Comparison of ENCODE assay signal across 9 cellular contexts in genomic region chr13:79782541-79783216, GRCh38.
DNase-seq lines count a peak whose midpoint lies in the region; FAIRE-seq and TF ChIP-seq lines count a peak whose summit lies in the region.
"Had no signal": no experiment of that assay in that cellular context is flagged by ENCODE, and none has a peak within 500 bp of the region (broad histone marks: within the 10 kb centered on the region; RNA-seq: fewer than 3 reads in every experiment).

No MANE protein-coding gene starts in this region.

- no peak for FAIRE-seq in bronchial epithelial cell (lab: Jason Lieb, UNC)

- no peaks in the 10 kb centered on the region for H3K27me3 Mint-ChIP-seq in CD4-positive, alpha-beta memory T cell
- H3K27me3 Mint-ChIP-seq: activated CD4-positive, alpha-beta memory T cell treated with anti-CD3 and anti-CD28 coated beads, Interleukin-2, amount 10 ng/mL, durations not matched to agents 7 days and 5 days had no signal

- H3K9me3 Mint-ChIP-seq in CD4-positive, alpha-beta memory T cell, result peaks cover 0 to 3% (median 0%) of the 10 kb centered on the region in 8 donors
- H3K9me3 Mint-ChIP-seq: activated CD4-positive, alpha-beta memory T cell treated with anti-CD3 and anti-CD28 coated beads, Interleukin-2, amount 10 ng/mL, durations not matched to agents 7 days and 5 days had no signal

- intact Hi-C loops in CD4-positive, alpha-beta memory T cell (cut with micrococcal nuclease), result no loop called here

- POLR2A ChIA-PET in CD4-positive, alpha-beta memory T cell (lab: Charles Lee; ENCODE audit: partially characterized antibody), result no interaction called here

- DNase-seq in NCI-H82 (lab: John Stamatoyannopoulos, UW) (peak; percentile 79), NCI-H82 treated with DMSO at 0.1 percent for 48 hours (lab: John Stamatoyannopoulos, UW; ENCODE audit: unreplicated experiment) (no peak), bronchial epithelial cell (ENCODE audit: low read depth) (peak; percentile 69), kidney epithelial cell (ENCODE audit: low read depth) (peak; percentile 84), ureter (ENCODE audit: low spot score) (peak; percentile 54), SIG-M5 treated with dmso at 0.1 percent for 504 hours (lab: John Stamatoyannopoulos, UW; ENCODE audit: unreplicated experiment) (no peak), Kasumi-1 (lab: John Stamatoyannopoulos, UW) (no peak)
- DNase-seq in CD4-positive, alpha-beta memory T cell, result no peak
- DNase-seq: activated CD4-positive, alpha-beta memory T cell treated with anti-CD3 and anti-CD28 coated beads, Interleukin-2, amount 10 ng/mL, durations not matched to agents 7 days and 5 days had no signal

- H3K36me3 ChIP-seq in bronchial epithelial cell (ENCODE audit: control insufficient read depth, insufficient read depth, low read length) (no peaks in the 10 kb centered on the region), kidney epithelial cell (ENCODE audit: control insufficient read depth, insufficient read depth, low read length) (no peaks in the 10 kb centered on the region)
- no peaks in the 10 kb centered on the region for H3K36me3 ChIP-seq in CD4-positive, alpha-beta memory T cell (ENCODE audit: insufficient read depth, low read length)

- TF ChIP-seq CTCF in bronchial epithelial cell (IDR thresholded peaks at IDR 0.05; ENCODE audit: insufficient read depth, low read length, severe bottlenecking) (no peak), kidney epithelial cell (IDR thresholded peaks at IDR 0.05; ENCODE audit: insufficient read depth, low read length, poor library complexity, severe bottlenecking) (no peak)

- no peaks in the 10 kb centered on the region for H3K9me3 ChIP-seq in CD4-positive, alpha-beta memory T cell (ENCODE audit: control insufficient read depth in 1 of 2, low read length in 2 of 2)

- no peak overlapping the region for H3K27ac Mint-ChIP-seq in CD4-positive, alpha-beta memory T cell
- H3K27ac Mint-ChIP-seq: activated CD4-positive, alpha-beta memory T cell treated with anti-CD3 and anti-CD28 coated beads, Interleukin-2, amount 10 ng/mL, durations not matched to agents 7 days and 5 days had no signal

- no peak overlapping the region for H3K27ac ChIP-seq in CD4-positive, alpha-beta memory T cell (ENCODE audit: low read depth, low read length)

- H3K36me3 Mint-ChIP-seq in CD4-positive, alpha-beta memory T cell, result no peaks in the 10 kb centered on the region

- no peaks in the 10 kb centered on the region for H3K4me1 Mint-ChIP-seq in CD4-positive, alpha-beta memory T cell
- H3K4me1 Mint-ChIP-seq: activated CD4-positive, alpha-beta memory T cell treated with anti-CD3 and anti-CD28 coated beads, Interleukin-2, amount 10 ng/mL, durations not matched to agents 7 days and 5 days had no signal

- H3K4me3 ChIP-seq in bronchial epithelial cell (ENCODE audit: low read depth, low read length), result no peak overlapping the region
- H3K4me3 ChIP-seq in kidney epithelial cell (ENCODE audit: low read depth, low read length), result no peak overlapping the region
- no peak overlapping the region for H3K4me3 ChIP-seq in CD4-positive, alpha-beta memory T cell (ENCODE audit: low read length in 2 of 2)

- no peaks in the 10 kb centered on the region for H3K4me1 ChIP-seq in CD4-positive, alpha-beta memory T cell (ENCODE audit: insufficient read depth, low read length)

- H3K27me3 ChIP-seq in bronchial epithelial cell (ENCODE audit: control insufficient read depth, insufficient read depth, low read length) (no peaks in the 10 kb centered on the region), kidney epithelial cell (ENCODE audit: control insufficient read depth, insufficient read depth, low read length) (no peaks in the 10 kb centered on the region)
- H3K27me3 ChIP-seq in CD4-positive, alpha-beta memory T cell (ENCODE audit: insufficient read depth, low read length), result no peaks in the 10 kb centered on the region

- CTCF ChIA-PET in CD4-positive, alpha-beta memory T cell (lab: Charles Lee; ENCODE audit: partially characterized antibody), result interaction anchor here (0.6 kb wide), 1 partner anchor 191 kb away, joined by 3 read pairs; no protein-coding TSS in a partner anchor

- H3K4me3 Mint-ChIP-seq in CD4-positive, alpha-beta memory T cell, result no peak overlapping the region
- H3K4me3 Mint-ChIP-seq: activated CD4-positive, alpha-beta memory T cell treated with anti-CD3 and anti-CD28 coated beads, Interleukin-2, amount 10 ng/mL, durations not matched to agents 7 days and 5 days had no signal

Comparison
In these comparisons a context has a peak if more than half of its experiments do, and no peak if none do; other contexts are left out.
1. DNase-seq: peak in NCI-H82 (single experiment), bronchial epithelial cell (single experiment), kidney epithelial cell (single experiment) and ureter (single experiment); none in NCI-H82 treated with DMSO at 0.1 percent for 48 hours (single experiment), SIG-M5 treated with dmso at 0.1 percent for 504 hours (single experiment), CD4-positive, alpha-beta memory T cell (0 of 5) and Kasumi-1 (0 of 2).